ENCODE assay signal across 16 cellular contexts in the genomic region with DNA sequence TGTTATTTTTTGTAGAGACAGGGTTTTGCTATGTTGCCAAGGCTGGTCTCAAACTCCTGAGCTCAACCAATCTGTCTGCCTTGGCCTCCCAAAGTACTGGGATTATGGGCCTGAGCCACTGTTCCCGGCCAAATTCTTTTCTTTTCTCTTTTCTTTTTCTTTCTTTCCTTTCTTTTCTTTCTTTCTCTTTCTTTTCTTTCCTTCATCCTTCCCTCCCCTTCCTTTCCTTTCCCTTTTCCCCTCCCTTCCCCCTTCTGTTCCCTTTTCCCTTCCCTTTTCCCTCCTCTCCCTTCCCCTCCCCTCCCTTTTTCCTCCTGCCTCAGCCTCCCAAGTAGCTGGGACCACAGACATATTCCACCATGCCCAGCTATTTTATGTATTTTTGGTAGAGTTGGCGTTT.
"Had no signal": no experiment of that assay in that cellular context is flagged by ENCODE, and none has a peak within 500 bp of the region (broad histone marks: within the 10 kb centered on the region; RNA-seq: fewer than 3 reads in every experiment).

No MANE protein-coding gene starts in this region.

- H3K4me3 Mint-ChIP-seq: activated B cell treated with CpG ODN at 0.5 μM for 24 hours; dendritic cell treated with granulocyte-macrophage colony-stimulating factor and Interleukin-4, amounts not matched to agents 40 ng/mL and 50 ng/mL, for 4 days had no signal

- H3K27me3 ChIP-seq: brain microvascular endothelial cell, upper lobe of right lung had no signal

- H3K27ac Mint-ChIP-seq: activated B cell treated with CpG ODN at 0.5 μM for 24 hours; dendritic cell treated with granulocyte-macrophage colony-stimulating factor and Interleukin-4, amounts not matched to agents 40 ng/mL and 50 ng/mL, for 4 days had no signal

- ATAC-seq: mucosa of descending colon, upper lobe of right lung had no signal

- DNase-seq: activated B cell treated with CpG ODN at 0.5 μM for 24 hours; activated gamma-delta T cell treated with Interleukin-2 at 50 U/mL for 16 hours; activated T-cell treated with anti-CD3 and anti-CD28 coated beads for 4 hours; amygdala; brain microvascular endothelial cell; cerebellar nuclear complex; hypothalamus; mucosa of descending colon; stimulated activated CD4-positive, alpha-beta T cell treated with anti-CD3 and anti-CD28 coated beads, Interleukin-2, amount 100 ng/mL, for 48 hours; stimulated activated naive CD4-positive, alpha-beta T cell treated with Interleukin-2 at 50 U/mL for 16 hours; T-helper 1 cell; upper lobe of right lung had no signal

- H3K27me3 Mint-ChIP-seq: activated B cell treated with CpG ODN at 0.5 μM for 24 hours; dendritic cell treated with granulocyte-macrophage colony-stimulating factor and Interleukin-4, amounts not matched to agents 40 ng/mL and 50 ng/mL, for 4 days had no signal

- H3K9me3 ChIP-seq: mucosa of descending colon, upper lobe of right lung had no signal

- H3K4me3 ChIP-seq: mucosa of descending colon, SK-N-MC, upper lobe of right lung had no signal

- H3K36me3 ChIP-seq: upper lobe of right lung had no signal

- FAIRE-seq: TTC549 had no signal

- H3K27ac ChIP-seq: brain microvascular endothelial cell, SK-N-MC, upper lobe of right lung had no signal

- H3K9me3 Mint-ChIP-seq: activated B cell treated with CpG ODN at 0.5 μM for 24 hours; dendritic cell treated with granulocyte-macrophage colony-stimulating factor and Interleukin-4, amounts not matched to agents 40 ng/mL and 50 ng/mL, for 4 days; neural crest cell had no signal
